ENCODE assay signal across 24 cellular contexts in genomic region chr6:74222768-74223321, GRCh38.
A peak's percentile ranks its signal among the peaks of the same experiment; 100 is the strongest.
DNase-seq lines count a peak whose midpoint lies in the region; ATAC-seq, FAIRE-seq and TF ChIP-seq lines count a peak whose summit lies in the region.
"Had no signal": no experiment of that assay in that cellular context is flagged by ENCODE, and none has a peak within 500 bp of the region (broad histone marks: within the 10 kb centered on the region; RNA-seq: fewer than 3 reads in every experiment).

No MANE protein-coding gene starts in this region.

- H3K9me3 ChIP-seq in NT2/D1 (ENCODE audit: insufficient read depth, low read length): no peaks in the 10 kb centered on the region
- no peaks in the 10 kb centered on the region for H3K9me3 ChIP-seq in adrenal gland (replicated peaks in 1 of 3)
- H3K9me3 ChIP-seq in hepatocyte (ENCODE audit: low read depth): no peaks in the 10 kb centered on the region
- H3K9me3 ChIP-seq: esophagus muscularis mucosa, MG63 had no signal

- H3K27me3 ChIP-seq in NT2/D1 (ENCODE audit: insufficient read depth, insufficient read length) (no peaks in the 10 kb centered on the region), adrenal gland (no peaks in the 10 kb centered on the region), hepatocyte (no peaks in the 10 kb centered on the region)
- H3K27me3 ChIP-seq: esophagus muscularis mucosa, heart left ventricle, MG63 had no signal

- H3K4me1 ChIP-seq in NT2/D1 (ENCODE audit: insufficient read depth, insufficient read length) (no peaks in the 10 kb centered on the region), adrenal gland (replicated peaks in 1 of 2) (no peaks in the 10 kb centered on the region), hepatocyte (ENCODE audit: insufficient read depth) (no peaks in the 10 kb centered on the region)
- H3K4me1 ChIP-seq: esophagus muscularis mucosa, heart left ventricle had no signal

- no peaks in the 10 kb centered on the region for H3K79me2 ChIP-seq in hepatocyte

- 0 to 65% (median 63%) methylated on average over 1 to 12 of the region's 12 CpGs for WGBS in adrenal gland, 4 donors
- 72% methylated on average over 4 of the region's 12 CpGs for WGBS in hepatocyte (ENCODE audit: low lambda C conversion rate, missing lambda C conversion rate)

- no peak overlapping the region for H3K27ac Mint-ChIP-seq in endothelial cell (ENCODE audit: unreplicated experiment)
- H3K27ac Mint-ChIP-seq in activated T-cell treated with anti-CD3 and anti-CD28 coated beads, Interleukin-2, amount 50 U/mL, for 72 hours: no peak overlapping the region
- H3K27ac Mint-ChIP-seq: brain, IgD-negative memory B cell had no signal

- no peaks in the 10 kb centered on the region for H3K9me3 Mint-ChIP-seq in endothelial cell (ENCODE audit: unreplicated experiment)
- H3K9me3 Mint-ChIP-seq in activated T-cell treated with anti-CD3 and anti-CD28 coated beads, Interleukin-2, amount 50 U/mL, for 72 hours: peaks cover 7 to 15% of the 10 kb centered on the region in 2 donors

- intact Hi-C loops in adrenal gland (cut with DNase I): no loop called here

- peaks cover 2% of the 10 kb centered on the region for H3K27me3 Mint-ChIP-seq in endothelial cell (ENCODE audit: unreplicated experiment)
- no peaks in the 10 kb centered on the region for H3K27me3 Mint-ChIP-seq in activated T-cell treated with anti-CD3 and anti-CD28 coated beads, Interleukin-2, amount 50 U/mL, for 72 hours (ENCODE audit: low read depth)
- H3K27me3 Mint-ChIP-seq: brain, IgD-negative memory B cell had no signal

- TF ChIP-seq CTCF in endothelial cell (IDR thresholded peaks at IDR 0.05; ENCODE audit: unreplicated experiment) (no peak), adrenal gland (IDR thresholded peaks at IDR 0.05) (no peak), hepatocyte (IDR thresholded peaks at IDR 0.05; ENCODE audit: poor library complexity) (no peak)

- no peaks in the 10 kb centered on the region for H3K36me3 ChIP-seq in NT2/D1 (ENCODE audit: insufficient read depth, insufficient read length, low read length)
- no peaks in the 10 kb centered on the region for H3K36me3 ChIP-seq in adrenal gland (replicated peaks in 1 of 2)
- H3K36me3 ChIP-seq in hepatocyte (replicated peaks; ENCODE audit: insufficient read depth, low read depth): no peaks in the 10 kb centered on the region
- H3K36me3 ChIP-seq: esophagus muscularis mucosa, heart left ventricle, MG63 had no signal

- no peak for ATAC-seq in activated T-cell treated with anti-CD3 and anti-CD28 coated beads, Interleukin-2, amount 50 U/mL, for 72 hours (replicated peaks in 1 of 2)
- ATAC-seq: heart left ventricle, left colon had no signal

- peaks cover 3% of the 10 kb centered on the region for H3K4me1 Mint-ChIP-seq in endothelial cell (ENCODE audit: unreplicated experiment)
- H3K4me1 Mint-ChIP-seq in activated T-cell treated with anti-CD3 and anti-CD28 coated beads, Interleukin-2, amount 50 U/mL, for 72 hours (ENCODE audit: low read depth): no peaks in the 10 kb centered on the region
- H3K4me1 Mint-ChIP-seq: brain, CD14-positive monocyte, IgD-negative memory B cell had no signal

- H3K9me2 ChIP-seq in hepatocyte (replicated peaks; ENCODE audit: insufficient read depth): no peaks in the 10 kb centered on the region

- no peak overlapping the region for H3K4me2 ChIP-seq in hepatocyte

- FAIRE-seq in RCC 7860 (lab: Jason Lieb, UNC): no peak

- no peak overlapping the region for H3K4me3 Mint-ChIP-seq in endothelial cell (ENCODE audit: unreplicated experiment)
- no peak overlapping the region for H3K4me3 Mint-ChIP-seq in activated T-cell treated with anti-CD3 and anti-CD28 coated beads, Interleukin-2, amount 50 U/mL, for 72 hours
- H3K4me3 Mint-ChIP-seq: brain, CD14-positive monocyte, IgD-negative memory B cell had no signal

- DNase-seq in Ammon's horn (ENCODE audit: low spot score) (peak; percentile 11), NT2/D1 (ENCODE audit: low read depth, low spot score) (peak; percentile 61), endothelial cell (ENCODE audit: low spot score) (peak; percentile 21), islet precursor cell (peak; percentile 65), adrenal gland (no peak), hepatocyte (ENCODE audit: low spot score) (no peak), RCC 7860 (ENCODE audit: low spot score) (no peak)
- no peak for DNase-seq in activated T-cell treated with anti-CD3 and anti-CD28 coated beads, Interleukin-2, amount 50 U/mL, for 72 hours
- DNase-seq: activated CD4-positive, alpha-beta T cell treated with anti-CD3 and anti-CD28 coated beads, Interleukin-2, amount 50 U/mL, for 48 hours; activated naive CD4-positive, alpha-beta T cell treated with anti-CD3 and anti-CD28 coated beads, Interleukin-2, amount 50 U/mL, for 16 hours; activated T-cell treated with anti-CD3 and anti-CD28 coated beads for 4 hours; dermis blood vessel endothelial cell; DMS 273 treated with DMSO at 0.1 percent for 48 hours; heart left ventricle; left colon; MG63; NCI-H1436 treated with DMSO at 0.1 percent for 48 hours; NK-92 treated with Interleukin-12 subunit alpha and Interleukin-12 subunit beta, amount 100 ng/mL, for 24 hours; stimulated activated naive CD4-positive, alpha-beta T cell treated with Interleukin-2 at 50 U/mL for 16 hours; trophoblast cell had no signal

- no peak overlapping the region for H3K9ac ChIP-seq in NT2/D1 (ENCODE audit: insufficient read length, low read depth)

- H3K4me3 ChIP-seq in NT2/D1 (ENCODE audit: insufficient read length, low read depth) (peak overlapping the region; percentile 3), adrenal gland (no peak overlapping the region), hepatocyte (no peak overlapping the region)
- H3K4me3 ChIP-seq: esophagus muscularis mucosa, heart left ventricle, MG63 had no signal

- H2AFZ ChIP-seq in hepatocyte: no peak overlapping the region

- H4K20me1 ChIP-seq in hepatocyte (ENCODE audit: insufficient read depth, poor library complexity, severe bottlenecking): no peaks in the 10 kb centered on the region

- H3K36me3 Mint-ChIP-seq in endothelial cell (ENCODE audit: low read depth, unreplicated experiment): no peaks in the 10 kb centered on the region
- no peaks in the 10 kb centered on the region for H3K36me3 Mint-ChIP-seq in activated T-cell treated with anti-CD3 and anti-CD28 coated beads, Interleukin-2, amount 50 U/mL, for 72 hours (ENCODE audit: insufficient read depth in 2 of 2)
- H3K36me3 Mint-ChIP-seq: brain, CD14-positive monocyte, IgD-negative memory B cell had no signal

- no peak overlapping the region for H3K27ac ChIP-seq in adrenal gland
- H3K27ac ChIP-seq in hepatocyte: no peak overlapping the region
- H3K27ac ChIP-seq: esophagus muscularis mucosa, heart left ventricle had no signal

- TF ChIP-seq POLR2A in adrenal gland (IDR thresholded peaks at IDR 0.05): no peak

Comparison
In these comparisons a context has a peak if more than half of its experiments do, and no peak if none do; other contexts are left out.
1. DNase-seq: peak in Ammon's horn (single experiment), NT2/D1 (single experiment), endothelial cell (single experiment) and islet precursor cell (single experiment); none in adrenal gland (0 of 7), hepatocyte (single experiment), activated T-cell treated with anti-CD3 and anti-CD28 coated beads, Interleukin-2, amount 50 U/mL, for 72 hours (0 of 2) and RCC 7860 (single experiment).